ENCODE assay signal across 10 cellular contexts in the genomic region with DNA sequence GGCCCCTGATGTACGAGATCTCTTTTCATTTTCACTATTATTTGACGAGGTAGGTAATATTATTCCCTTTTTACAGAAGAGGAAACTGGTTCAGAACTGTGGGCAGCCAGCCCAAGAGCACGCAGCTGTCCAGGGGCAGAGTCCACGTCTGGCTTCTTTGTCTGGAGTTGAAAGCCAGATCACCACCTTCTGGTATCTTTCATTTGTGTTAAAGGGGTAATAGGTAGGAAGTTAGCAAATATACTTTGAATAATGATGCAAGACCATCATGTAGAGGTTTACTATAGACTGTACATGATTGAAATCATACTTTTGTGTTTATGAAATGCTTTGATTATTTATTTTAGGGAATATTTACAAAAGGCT.
DNase-seq lines count a peak whose midpoint lies in the region; ATAC-seq, FAIRE-seq and TF ChIP-seq lines count a peak whose summit lies in the region.
"Had no signal": no experiment of that assay in that cellular context is flagged by ENCODE, and none has a peak within 500 bp of the region (broad histone marks: within the 10 kb centered on the region; RNA-seq: fewer than 3 reads in every experiment).

No MANE protein-coding gene starts in this region.

- H3K27ac Mint-ChIP-seq in activated T-cell treated with anti-CD3 and anti-CD28 coated beads, Interleukin-2, amount 50 U/mL, for 24 hours = peak overlapping the region; percentile 95
- H3K27ac Mint-ChIP-seq in activated naive CD8-positive, alpha-beta T cell treated with anti-CD3 and anti-CD28 coated beads, Interleukin-2, amount 50 U/mL, for 24 hours = peak overlapping the region; percentile 91

- DNase-seq in activated T-cell treated with anti-CD3 and anti-CD28 coated beads, Interleukin-2, amount 50 U/mL, for 24 hours = no peak
- no peak for DNase-seq in activated T-cell treated with anti-CD3 and anti-CD28 coated beads for 4 hours
- DNase-seq in activated naive CD8-positive, alpha-beta T cell treated with anti-CD3 and anti-CD28 coated beads, Interleukin-2, amount 50 U/mL, for 24 hours = no peak
- peak; percentile 80 for DNase-seq in left lobe of liver (ENCODE audit: low spot score)
- DNase-seq in testis = peak; percentile 48
- no peak for DNase-seq in kidney
- DNase-seq: stimulated activated CD8-positive, alpha-beta memory T cell treated with anti-CD3 and anti-CD28 coated beads, Interleukin-4, amount 100 ng/mL, for 48 hours; SW 1271 had no signal

- intact Hi-C loops in testis (cut with DNase I; ENCODE audit: low total_unique reads) (no loop called here), kidney (cut with DNase I) (no loop called here)

- H3K9me3 ChIP-seq in testis (no peaks in the 10 kb centered on the region), kidney (ENCODE audit: control insufficient read depth in 1 of 2, low read length in 2 of 2) (no peaks in the 10 kb centered on the region)

- no peak for TF ChIP-seq POLR2A in testis (IDR thresholded peaks at IDR 0.05)

- H3K27me3 ChIP-seq in testis = no peaks in the 10 kb centered on the region

- H3K9ac ChIP-seq in kidney (ENCODE audit: low read length in 2 of 2) = no peak overlapping the region

- ATAC-seq in activated naive CD8-positive, alpha-beta T cell treated with anti-CD3 and anti-CD28 coated beads, Interleukin-2, amount 50 U/mL, for 24 hours = no peak
- ATAC-seq in left lobe of liver (peak; percentile 87), HG02763 (IDR thresholded peaks at IDR 0.05; ENCODE audit: unreplicated experiment) (no peak), HG03378 (IDR thresholded peaks at IDR 0.05; ENCODE audit: unreplicated experiment) (no peak)

- no peak for FAIRE-seq in kidney (lab: Jason Lieb, UNC)

- WGBS in testis, 2 donors = 14 to 27% methylated on average over 4 of the region's 4 CpGs

- H3K27me3 Mint-ChIP-seq in activated T-cell treated with anti-CD3 and anti-CD28 coated beads, Interleukin-2, amount 50 U/mL, for 24 hours = no peaks in the 10 kb centered on the region
- no peaks in the 10 kb centered on the region for H3K27me3 Mint-ChIP-seq in activated naive CD8-positive, alpha-beta T cell treated with anti-CD3 and anti-CD28 coated beads, Interleukin-2, amount 50 U/mL, for 24 hours

- TF ChIP-seq CTCF in testis (IDR thresholded peaks at IDR 0.05) (no peak), kidney (IDR thresholded peaks at IDR 0.05; ENCODE audit: borderline replicate concordance, extremely low read depth, insufficient read depth) (no peak)

- H3K9me3 Mint-ChIP-seq in activated T-cell treated with anti-CD3 and anti-CD28 coated beads, Interleukin-2, amount 50 U/mL, for 24 hours = no peaks in the 10 kb centered on the region
- H3K9me3 Mint-ChIP-seq in activated naive CD8-positive, alpha-beta T cell treated with anti-CD3 and anti-CD28 coated beads, Interleukin-2, amount 50 U/mL, for 24 hours = no peaks in the 10 kb centered on the region

- peaks cover 89% of the 10 kb centered on the region for H3K36me3 Mint-ChIP-seq in activated T-cell treated with anti-CD3 and anti-CD28 coated beads, Interleukin-2, amount 50 U/mL, for 24 hours (ENCODE audit: low read depth)
- H3K36me3 Mint-ChIP-seq in activated naive CD8-positive, alpha-beta T cell treated with anti-CD3 and anti-CD28 coated beads, Interleukin-2, amount 50 U/mL, for 24 hours (ENCODE audit: low read depth) = peaks cover 84% of the 10 kb centered on the region

- peaks cover 8% of the 10 kb centered on the region for H3K4me1 ChIP-seq in testis
- peaks cover 0 to 5% of the 10 kb centered on the region in 2 donors for H3K4me1 ChIP-seq in kidney (ENCODE audit: control insufficient read depth in 1 of 2, insufficient read depth in 1 of 2, low read depth in 1 of 2, low read length in 2 of 2)

- H3K4me3 Mint-ChIP-seq in activated T-cell treated with anti-CD3 and anti-CD28 coated beads, Interleukin-2, amount 50 U/mL, for 24 hours = peak overlapping the region; percentile 72
- H3K4me3 Mint-ChIP-seq in activated naive CD8-positive, alpha-beta T cell treated with anti-CD3 and anti-CD28 coated beads, Interleukin-2, amount 50 U/mL, for 24 hours = peak overlapping the region; percentile 84

- peaks cover 82% of the 10 kb centered on the region for H3K4me1 Mint-ChIP-seq in activated T-cell treated with anti-CD3 and anti-CD28 coated beads, Interleukin-2, amount 50 U/mL, for 24 hours (ENCODE audit: low read depth)
- H3K4me1 Mint-ChIP-seq in activated naive CD8-positive, alpha-beta T cell treated with anti-CD3 and anti-CD28 coated beads, Interleukin-2, amount 50 U/mL, for 24 hours = peaks cover 80% of the 10 kb centered on the region

- H3K4me3 ChIP-seq in testis (peak overlapping the region in 1 of 2 donors; percentile 32), kidney (ENCODE audit: low read length in 2 of 2) (peak overlapping the region in 1 of 2 donors; percentile 27)

- H3K27ac ChIP-seq in testis (peak overlapping the region; percentile 79 to 83), kidney (ENCODE audit: low read depth in 2 of 2, low read length in 2 of 2) (no peak overlapping the region)

- H3K36me3 ChIP-seq in testis (ENCODE audit: low read depth, missing control alignments) = no peaks in the 10 kb centered on the region
- H3K36me3 ChIP-seq in kidney (ENCODE audit: control insufficient read depth in 1 of 2, insufficient read depth in 2 of 2, low read length in 2 of 2) = no peaks in the 10 kb centered on the region

Comparison
In these comparisons a context has a peak if more than half of its experiments do, and no peak if none do; other contexts are left out.
1. DNase-seq: peak in left lobe of liver (single experiment) and testis (single experiment); none in activated T-cell treated with anti-CD3 and anti-CD28 coated beads, Interleukin-2, amount 50 U/mL, for 24 hours (single experiment), activated T-cell treated with anti-CD3 and anti-CD28 coated beads for 4 hours (single experiment), activated naive CD8-positive, alpha-beta T cell treated with anti-CD3 and anti-CD28 coated beads, Interleukin-2, amount 50 U/mL, for 24 hours (single experiment) and kidney (single experiment).
2. H3K27ac ChIP-seq: peak in testis (2 of 2); none in kidney (0 of 2).